ENCODE assay signal across 16 cellular contexts in the genomic region with DNA sequence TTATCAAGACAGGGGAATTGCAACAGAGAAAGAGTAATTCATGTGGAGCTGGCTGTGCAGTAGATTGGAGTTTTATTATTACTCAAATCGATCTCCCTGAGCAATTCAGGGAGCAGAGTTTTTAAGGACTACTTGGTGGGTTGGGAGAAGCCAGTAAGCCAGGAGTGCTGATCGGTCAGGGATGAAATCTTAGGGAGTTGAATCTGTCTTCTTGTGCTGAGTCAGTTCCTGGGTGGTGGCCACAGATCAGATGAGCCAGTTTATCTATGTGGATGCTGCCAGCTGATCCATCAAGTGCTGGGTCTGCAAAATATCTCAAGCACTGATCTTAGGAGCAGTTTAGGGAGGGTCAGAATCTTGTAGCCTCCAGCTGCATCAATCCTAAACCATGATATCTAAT.
DNase-seq lines count a peak whose midpoint lies in the region; ATAC-seq and TF ChIP-seq lines count a peak whose summit lies in the region.
"Had no signal": no experiment of that assay in that cellular context is flagged by ENCODE, and none has a peak within 500 bp of the region (broad histone marks: within the 10 kb centered on the region; RNA-seq: fewer than 3 reads in every experiment).

No MANE protein-coding gene starts in this region.

- H3K9me3 Mint-ChIP-seq in activated T-cell treated with anti-CD3 and anti-CD28 coated beads, Interleukin-2, amount 50 U/mL, for 24 hours, result peaks cover 4% of the 10 kb centered on the region

- TF ChIP-seq POLR2A in erythroblast (IDR thresholded peaks at IDR 0.05; ENCODE audit: low read length), result no peak

- DNase-seq in ACHN (peak; percentile 9), amniotic epithelial cell (ENCODE audit: low read depth) (peak; percentile 15), erythroblast (lab: John Stamatoyannopoulos, UW) (peak; percentile 4 to 43), kidney tubule cell (ENCODE audit: low spot score) (peak; percentile 60)
- no peak for DNase-seq in activated T-cell treated with anti-CD3 and anti-CD28 coated beads, Interleukin-2, amount 50 U/mL, for 24 hours
- DNase-seq: CD4-positive, alpha-beta T cell; DMS153; GF-D8; NCI-H1105 treated with DMSO at 0.1 percent for 48 hours; NCI-H1694; NCI-H524; NCI-H82 had no signal

- peaks cover 29% of the 10 kb centered on the region for H3K27me3 Mint-ChIP-seq in activated T-cell treated with anti-CD3 and anti-CD28 coated beads, Interleukin-2, amount 50 U/mL, for 24 hours

- no peaks in the 10 kb centered on the region for H3K4me1 Mint-ChIP-seq in activated T-cell treated with anti-CD3 and anti-CD28 coated beads, Interleukin-2, amount 50 U/mL, for 24 hours (ENCODE audit: low read depth)
- H3K4me1 Mint-ChIP-seq: GM23338 had no signal

- H3K27ac Mint-ChIP-seq in activated T-cell treated with anti-CD3 and anti-CD28 coated beads, Interleukin-2, amount 50 U/mL, for 24 hours, result no peak overlapping the region
- H3K27ac Mint-ChIP-seq: CD4-positive, alpha-beta T cell; GM23338 had no signal

- no peaks in the 10 kb centered on the region for H3K36me3 Mint-ChIP-seq in activated T-cell treated with anti-CD3 and anti-CD28 coated beads, Interleukin-2, amount 50 U/mL, for 24 hours (ENCODE audit: low read depth)

- H3K4me3 Mint-ChIP-seq in activated T-cell treated with anti-CD3 and anti-CD28 coated beads, Interleukin-2, amount 50 U/mL, for 24 hours, result no peak overlapping the region
- H3K4me3 Mint-ChIP-seq: CD4-positive, alpha-beta T cell; GM23338 had no signal

- in situ Hi-C loops in ACHN (cut with HindIII; ENCODE audit: low pct_ligation_motif_present, low pct_unique_long_range_greater_than_20kb, low sequenced_read_pairs), result no loop called here

- ATAC-seq in HG03159 (IDR thresholded peaks at IDR 0.05; ENCODE audit: unreplicated experiment) (no peak), GM18511 (IDR thresholded peaks at IDR 0.05; ENCODE audit: unreplicated experiment) (no peak)
- ATAC-seq: GM23338, HCT116 had no signal
